Comparison of ENCODE assay signal across 13 cellular contexts in genomic region chr12:31005944-31006361, GRCh38.
DNase-seq lines count a peak whose midpoint lies in the region; ATAC-seq, FAIRE-seq and TF ChIP-seq lines count a peak whose summit lies in the region.
"Had no signal": no experiment of that assay in that cellular context is flagged by ENCODE, and none has a peak within 500 bp of the region (broad histone marks: within the 10 kb centered on the region; RNA-seq: fewer than 3 reads in every experiment).

No MANE protein-coding gene starts in this region.

- FAIRE-seq in D721Med (lab: Jason Lieb, UNC), result no peak
- FAIRE-seq: H1 had no signal

- H3K4me3 ChIP-seq in MG63, result peak overlapping the region; percentile 19
- H3K4me3 ChIP-seq: adrenal gland had no signal

- H3K9me3 ChIP-seq in MG63, result no peaks in the 10 kb centered on the region
- H3K9me3 ChIP-seq: adrenal gland had no signal

- no peak for ATAC-seq in GM21723 (IDR thresholded peaks at IDR 0.05; ENCODE audit: unreplicated experiment)
- ATAC-seq in HG02588 (IDR thresholded peaks at IDR 0.05; ENCODE audit: unreplicated experiment), result no peak

- DNase-seq in D721Med (ENCODE audit: insufficient read length, low spot score) (peak; percentile 1), MG63 (peak; percentile 99), dedifferentiated amniotic fluid mesenchymal stem cell (ENCODE audit: extremely low spot score) (peak; percentile 45), posterior vena cava (ENCODE audit: low spot score) (peak; percentile 75), epidermal melanocyte (ENCODE audit: insufficient read length, low spot score) (no peak), AML-193 (lab: John Stamatoyannopoulos, UW) (no peak)
- DNase-seq: activated B cell treated with CpG ODN at 0.5 μM for 24 hours, adrenal gland, midbrain, NCI-H1694 treated with DMSO at 0.1 percent for 48 hours had no signal

- TF ChIP-seq CTCF in D721Med (IDR thresholded peaks at IDR 0.05; ENCODE audit: insufficient read depth, missing control alignments), result no peak

- H3K27me3 ChIP-seq in MG63, result no peaks in the 10 kb centered on the region
- H3K27me3 ChIP-seq: adrenal gland had no signal

- intact Hi-C loops in posterior vena cava (cut with DNase I), result loop anchor here in 1 of 2 donors (5.0 kb wide), 1 partner anchor 289 kb away; no protein-coding TSS in a partner anchor

- no peaks in the 10 kb centered on the region; the same call in 1 of the 2 replicates for H3K36me3 ChIP-seq in MG63
- H3K36me3 ChIP-seq: adrenal gland had no signal

Comparison
In these comparisons a context has a peak if more than half of its experiments do, and no peak if none do; other contexts are left out.
1. DNase-seq: peak in D721Med (single experiment), MG63 (single experiment), dedifferentiated amniotic fluid mesenchymal stem cell (single experiment) and posterior vena cava (single experiment); none in epidermal melanocyte (single experiment) and AML-193 (0 of 2).